In the genomic region with DNA sequence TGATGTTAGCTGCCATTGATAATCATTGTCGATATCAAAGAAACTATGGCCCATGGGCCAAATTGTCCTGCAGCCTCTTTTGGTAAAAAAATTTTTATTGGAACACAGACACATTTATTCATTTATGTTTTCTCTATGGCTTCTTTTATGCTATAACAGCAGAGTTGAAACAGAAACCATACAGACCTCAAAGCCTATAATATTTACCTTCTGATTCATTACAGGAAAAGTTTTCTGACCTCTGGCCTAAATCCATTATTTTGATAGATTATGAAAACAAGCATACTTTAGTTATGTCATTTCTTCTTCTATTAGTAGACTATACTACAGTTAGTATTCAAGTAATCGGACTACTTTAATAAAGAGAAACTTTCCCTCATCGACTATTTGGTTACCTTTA, we compare ENCODE assay signal across 13 cellular contexts.
DNase-seq lines count a peak whose midpoint lies in the region; ATAC-seq and FAIRE-seq lines count a peak whose summit lies in the region.
"Had no signal": no experiment of that assay in that cellular context is flagged by ENCODE, and none has a peak within 500 bp of the region (broad histone marks: within the 10 kb centered on the region; RNA-seq: fewer than 3 reads in every experiment).

No MANE protein-coding gene starts in this region.

- H3K4me1 ChIP-seq in CD4-positive, alpha-beta memory T cell (ENCODE audit: insufficient read depth, low read length), result no peaks in the 10 kb centered on the region
- H3K4me1 ChIP-seq: Caco-2, suprapubic skin had no signal

- no peaks in the 10 kb centered on the region for H3K36me3 ChIP-seq in CD4-positive, alpha-beta memory T cell (ENCODE audit: insufficient read depth, low read length)
- H3K36me3 ChIP-seq: suprapubic skin had no signal

- no peaks in the 10 kb centered on the region for H3K36me3 Mint-ChIP-seq in CD4-positive, alpha-beta memory T cell
- no peaks in the 10 kb centered on the region for H3K36me3 Mint-ChIP-seq in effector memory CD8-positive, alpha-beta T cell (ENCODE audit: insufficient read depth)

- peaks cover 0 to 2% (median 0%) of the 10 kb centered on the region in 8 donors for H3K9me3 Mint-ChIP-seq in CD4-positive, alpha-beta memory T cell
- H3K9me3 Mint-ChIP-seq in effector memory CD8-positive, alpha-beta T cell, result peaks cover 0 to 2% of the 10 kb centered on the region in 2 donors
- H3K9me3 Mint-ChIP-seq: activated B cell treated with CpG ODN at 0.5 μM for 24 hours had no signal

- DNase-seq in RCC 7860 (ENCODE audit: low spot score) (no peak), stromal cell of bone marrow (ENCODE audit: low read depth) (peak; percentile 45), NCI-H2029 (lab: John Stamatoyannopoulos, UW) (no peak)
- DNase-seq in CD4-positive, alpha-beta memory T cell, result no peak
- no peak for DNase-seq in effector memory CD8-positive, alpha-beta T cell
- DNase-seq: activated B cell treated with CpG ODN at 0.5 μM for 24 hours, Caco-2, erythroblast, GM23248, NCI-H1417 had no signal

- peak; percentile 71 for ATAC-seq in GM19395 (IDR thresholded peaks at IDR 0.05; ENCODE audit: unreplicated experiment)
- ATAC-seq in HG03060 (IDR thresholded peaks at IDR 0.05; ENCODE audit: low read depth, unreplicated experiment), result peak; percentile 39
- no peak for ATAC-seq in effector memory CD8-positive, alpha-beta T cell (replicated peaks)

- no peaks in the 10 kb centered on the region for H3K9me3 ChIP-seq in CD4-positive, alpha-beta memory T cell (ENCODE audit: control insufficient read depth in 1 of 2, low read length in 2 of 2)
- H3K9me3 ChIP-seq: Caco-2, suprapubic skin had no signal

- H3K27me3 Mint-ChIP-seq in CD4-positive, alpha-beta memory T cell, result peaks cover 0 to 5% of the 10 kb centered on the region in 2 donors
- H3K27me3 Mint-ChIP-seq in effector memory CD8-positive, alpha-beta T cell, result no peaks in the 10 kb centered on the region
- H3K27me3 Mint-ChIP-seq: activated B cell treated with CpG ODN at 0.5 μM for 24 hours had no signal

- CTCF ChIA-PET in CD4-positive, alpha-beta memory T cell (lab: Charles Lee; ENCODE audit: partially characterized antibody), result no interaction called here

- POLR2A ChIA-PET in CD4-positive, alpha-beta memory T cell (lab: Charles Lee; ENCODE audit: partially characterized antibody), result no interaction called here

- peak; percentile 48 for FAIRE-seq in RCC 7860 (lab: Jason Lieb, UNC)

- H3K4me3 ChIP-seq in CD4-positive, alpha-beta memory T cell (ENCODE audit: low read length in 2 of 2), result no peak overlapping the region
- H3K4me3 ChIP-seq: GM23248, suprapubic skin had no signal

- H3K27ac ChIP-seq in CD4-positive, alpha-beta memory T cell (ENCODE audit: low read depth, low read length), result no peak overlapping the region
- H3K27ac ChIP-seq: suprapubic skin had no signal

- no peaks in the 10 kb centered on the region for H3K4me1 Mint-ChIP-seq in CD4-positive, alpha-beta memory T cell
- H3K4me1 Mint-ChIP-seq in effector memory CD8-positive, alpha-beta T cell (ENCODE audit: low read depth in 2 of 2), result no peaks in the 10 kb centered on the region
- H3K4me1 Mint-ChIP-seq: activated B cell treated with CpG ODN at 0.5 μM for 24 hours had no signal

- intact Hi-C loops in CD4-positive, alpha-beta memory T cell (cut with micrococcal nuclease), result no loop called here

- H3K27ac Mint-ChIP-seq in CD4-positive, alpha-beta memory T cell, result no peak overlapping the region
- H3K27ac Mint-ChIP-seq in effector memory CD8-positive, alpha-beta T cell, result no peak overlapping the region
- H3K27ac Mint-ChIP-seq: activated B cell treated with CpG ODN at 0.5 μM for 24 hours had no signal

- H3K27me3 ChIP-seq in CD4-positive, alpha-beta memory T cell (ENCODE audit: insufficient read depth, low read length), result no peaks in the 10 kb centered on the region
- H3K27me3 ChIP-seq: suprapubic skin had no signal

- H3K4me3 Mint-ChIP-seq in CD4-positive, alpha-beta memory T cell, result no peak overlapping the region
- H3K4me3 Mint-ChIP-seq in effector memory CD8-positive, alpha-beta T cell, result no peak overlapping the region
- H3K4me3 Mint-ChIP-seq: activated B cell treated with CpG ODN at 0.5 μM for 24 hours had no signal
